Comparison of ENCODE assay signal across 10 cellular contexts in the genomic region with DNA sequence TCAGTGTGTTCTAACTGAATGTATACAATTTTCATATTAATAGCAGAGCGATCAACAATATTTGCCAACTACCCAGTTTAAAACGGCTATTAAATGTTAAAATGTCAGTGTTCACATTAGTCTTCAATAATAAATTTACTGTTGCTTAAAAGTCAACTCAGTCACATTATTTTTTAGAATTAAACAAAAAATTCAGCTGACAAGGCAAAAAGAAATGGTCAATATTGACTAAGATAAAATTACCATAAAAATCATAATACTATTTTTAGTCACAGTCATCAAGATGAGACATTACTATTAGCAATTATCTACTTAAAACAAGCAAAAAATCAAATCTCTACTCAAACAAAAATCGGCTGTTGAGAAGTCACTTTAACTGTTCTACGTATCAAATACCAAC. TPM values are rescaled to one million over a fixed set of nuclear protein-coding genes. Genes with fewer than 3 reads are reported as not detected.
A peak's percentile ranks its signal among the peaks of the same experiment; 100 is the strongest.
DNase-seq lines count a peak whose midpoint lies in the region; ATAC-seq, FAIRE-seq and TF ChIP-seq lines count a peak whose summit lies in the region.
"Had no signal": no experiment of that assay in that cellular context is flagged by ENCODE, and none has a peak within 500 bp of the region (broad histone marks: within the 10 kb centered on the region; RNA-seq: fewer than 3 reads in every experiment).

No MANE protein-coding gene starts in this region.

- no peak for ATAC-seq in A549
- no peak for ATAC-seq in GM21576 (IDR thresholded peaks at IDR 0.05; ENCODE audit: unreplicated experiment)

- H3K4me2 ChIP-seq in A549 = peak overlapping the region; percentile 75

- POLR2A ChIA-PET in A549 (lab: Yijun Ruan, JAX) = interaction anchor here (4.3 kb wide), 1 partner anchor 58 kb away, joined by 62 read pairs; a partner anchor contains a TSS

- CTCF ChIA-PET in A549 (lab: Yijun Ruan, JAX) = interaction anchor here (1.3 to 1.5 kb wide), 2 partner anchors 13 to 58 kb away, joined by 4 to 7 read pairs; a partner anchor contains a TSS

- peaks cover 18% of the 10 kb centered on the region for H3K4me1 ChIP-seq in A549
- no peaks in the 10 kb centered on the region for H3K4me1 ChIP-seq in HUES48 (ENCODE audit: control insufficient read depth, insufficient read depth, low read length)
- peaks cover 4% of the 10 kb centered on the region for H3K4me1 ChIP-seq in mucosa of stomach (ENCODE audit: control insufficient read depth, insufficient read depth, low read length)

- TF ChIP-seq EP300 in A549 (IDR thresholded peaks at IDR 0.05) = no peak

- H3K36me3 ChIP-seq in HUES48 (ENCODE audit: control insufficient read depth, insufficient read depth, low read length) (peaks cover 3% of the 10 kb centered on the region; the same call in 1 of the 2 replicates), bronchial epithelial cell (ENCODE audit: control insufficient read depth, insufficient read depth, low read length) (no peaks in the 10 kb centered on the region), mucosa of stomach (ENCODE audit: control insufficient read depth, insufficient read depth, low read length) (no peaks in the 10 kb centered on the region)

- H3K4me3 ChIP-seq in A549 (peak overlapping the region; percentile 67), HUES48 (ENCODE audit: low read depth, low read length) (peak overlapping the region; percentile 80), bronchial epithelial cell (ENCODE audit: low read depth, low read length) (peak overlapping the region; percentile 98), mucosa of stomach (ENCODE audit: low read length) (peak overlapping the region; percentile 89)

- TF ChIP-seq CTCF in A549 (IDR thresholded peaks at IDR 0.05) (no peak), bronchial epithelial cell (IDR thresholded peaks at IDR 0.05; ENCODE audit: insufficient read depth, low read length, severe bottlenecking) (no peak)

- H3K9ac ChIP-seq in HUES48 (ENCODE audit: low read depth, low read length) (peak overlapping the region; percentile 94), mucosa of stomach (ENCODE audit: low read length) (peak overlapping the region; percentile 97)

- TF ChIP-seq POLR2A in A549 (IDR thresholded peaks at IDR 0.05; ENCODE audit: low read length) = no peak

- H3K27me3 ChIP-seq in HUES48 (ENCODE audit: control insufficient read depth, insufficient read depth, low read length) = no peaks in the 10 kb centered on the region
- no peaks in the 10 kb centered on the region for H3K27me3 ChIP-seq in bronchial epithelial cell (ENCODE audit: control insufficient read depth, insufficient read depth, low read length)
- H3K27me3 ChIP-seq in mucosa of stomach (ENCODE audit: control insufficient read depth, insufficient read depth, low read length) = no peaks in the 10 kb centered on the region

- H3K9me3 ChIP-seq in A549 (no peaks in the 10 kb centered on the region), HUES48 (ENCODE audit: control insufficient read depth, insufficient read depth, low read length) (no peaks in the 10 kb centered on the region), mucosa of stomach (ENCODE audit: control insufficient read depth, low read length) (no peaks in the 10 kb centered on the region)

- TF ChIP-seq RAD21 in A549 (conservative IDR thresholded peaks at IDR 0.05 in 1 of 2, IDR thresholded peaks at IDR 0.05 in 1 of 2) = no peak

- FAIRE-seq in A549 (lab: Jason Lieb, UNC) (no peak), bronchial epithelial cell (lab: Jason Lieb, UNC) (no peak)

- 36% methylated on average over 4 of the region's 4 CpGs for WGBS in A549 (ENCODE audit: missing lambda C conversion rate)

- H3K27ac ChIP-seq in A549 (peak overlapping the region in 1 of 2 experiments; percentile 94; a peak in 3 of 6 replicates), HUES48 (ENCODE audit: low read depth, low read length) (peak overlapping the region; percentile 97)

- DNase-seq in A549 (ENCODE audit: low read depth in 1 of 2, low spot score in 1 of 2) (no peak), bronchial epithelial cell (ENCODE audit: low read depth) (no peak), glomerular visceral epithelial cell (ENCODE audit: extremely low spot score) (no peak), NCI-H524 treated with DMSO at 0.1 percent for 48 hours (lab: John Stamatoyannopoulos, UW) (no peak), SK-N-DZ (ENCODE audit: low spot score) (no peak)
- DNase-seq: activated CD4-positive, alpha-beta T cell treated with anti-CD3 and anti-CD28 coated beads, Interleukin-2, amount 50 U/mL, for 1 hour; GDM1 had no signal

TF ChIP-seq in A549, 52 proteins besides CTCF, POLR2A, EP300 and RAD21:
- no peak for TF ChIP-seq SMC3 (IDR thresholded peaks at IDR 0.05)
- peak; percentile 91 for TF ChIP-seq MAFK (IDR thresholded peaks at IDR 0.05; ENCODE audit: partially characterized antibody)

RNA-seq across cellular contexts. Expression of a gene that starts 1.5 kb away (rescaled TPM):
- polyA plus RNA-seq in A549 (2011; rRNA removed) = 9.2 and 12.5 TPM in 2 replicates
- 3.8 and 4.8 TPM in 2 replicates for polyA plus RNA-seq in A549 (2012; cell fraction: cytosol; rRNA removed)
- polyA plus RNA-seq in A549 (2012; cell fraction: nucleus; rRNA removed) = 4.6 and 4.8 TPM in 2 replicates
- polyA plus RNA-seq in A549 (2017; fragmentation: RNase III; extraction: RNeasy Plus Mini Kit Qiagen cat#74134 plus additional on column Dnase treatment) = 8.1 to 9.1 TPM (median 8.3 TPM) in 3 replicates
- polyA minus RNA-seq in A549 (2011; rRNA and poly(A)+ RNA removed) = 6.0 and 6.4 TPM in 2 replicates
- total RNA-seq in bronchial epithelial cell = 16.1 and 25.1 TPM in 2 replicates
- 10.6 and 10.8 TPM in 2 replicates for polyA plus RNA-seq in SK-N-DZ (2014; cell fraction: cytosol; rRNA removed)
- polyA plus RNA-seq in SK-N-DZ (2014; cell fraction: nucleus; rRNA removed) = 18.8 and 22.1 TPM in 2 replicates

RNA-seq across cellular contexts. Expression of a gene that starts 58.0 kb away (rescaled TPM):
- polyA plus RNA-seq in A549 (2011; rRNA removed) (6.8 and 7.2 TPM in 2 replicates), A549 (2017; fragmentation: RNase III; extraction: RNeasy Plus Mini Kit Qiagen cat#74134 plus additional on column Dnase treatment) (2.3 to 3.8 TPM (median 3.7 TPM) in 3 replicates)
- 1.6 and 2.7 TPM in 2 replicates for polyA plus RNA-seq in A549 (2012; cell fraction: cytosol; rRNA removed)
- 2.0 and 2.6 TPM in 2 replicates for polyA plus RNA-seq in A549 (2012; cell fraction: nucleus; rRNA removed)
- polyA minus RNA-seq in A549 (2011; rRNA and poly(A)+ RNA removed) = 5.9 and 6.9 TPM in 2 replicates
- 11.6 and 14.2 TPM in 2 replicates for total RNA-seq in bronchial epithelial cell
- polyA plus RNA-seq in SK-N-DZ (2014; cell fraction: cytosol; rRNA removed) = 4.8 and 5.0 TPM in 2 replicates
- polyA plus RNA-seq in SK-N-DZ (2014; cell fraction: nucleus; rRNA removed) = 4.7 and 5.1 TPM in 2 replicates
